21 cellular contexts compared by ENCODE assay signal in the genomic region with DNA sequence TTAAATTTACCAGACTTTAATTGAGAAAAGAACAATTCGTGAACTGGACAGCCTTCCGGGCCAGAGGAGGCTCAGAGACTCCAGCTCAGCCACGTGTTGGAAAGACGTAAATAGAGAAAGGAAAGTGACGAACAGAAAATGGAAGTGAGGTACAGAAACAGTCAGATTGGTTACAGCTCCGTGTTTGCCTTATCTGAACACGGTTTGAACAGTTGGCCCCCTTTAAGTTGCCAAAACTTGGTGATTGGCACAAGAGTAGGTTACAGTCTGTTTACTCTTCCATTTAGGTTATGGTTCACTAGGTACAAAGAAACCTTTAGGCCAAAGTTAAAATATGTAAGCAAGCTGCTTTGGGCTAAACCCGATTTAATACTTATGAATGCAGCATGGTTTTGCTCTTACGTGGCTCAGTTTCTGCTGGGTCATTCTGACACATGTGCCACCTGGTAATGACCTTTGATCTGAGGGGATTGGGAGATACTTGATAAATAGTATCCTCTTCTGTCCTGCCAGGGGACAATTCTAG.
DNase-seq lines count a peak whose midpoint lies in the region; ATAC-seq, FAIRE-seq and TF ChIP-seq lines count a peak whose summit lies in the region.
"Had no signal": no experiment of that assay in that cellular context is flagged by ENCODE, and none has a peak within 500 bp of the region (broad histone marks: within the 10 kb centered on the region; RNA-seq: fewer than 3 reads in every experiment).

No MANE protein-coding gene starts in this region.

- peak; percentile 80 for ATAC-seq in HG02678 (IDR thresholded peaks at IDR 0.05; ENCODE audit: unreplicated experiment)
- ATAC-seq in stimulated activated naive B cell treated with anti-CD40 and anti-IgM and Interleukin-4, amounts not matched to agents 10 μg/mL and 1 μg/mL and 100 μg/mL, for 72 hours (replicated peaks): peak; percentile 42 to 66
- ATAC-seq: gastroesophageal sphincter, mucosa of descending colon, pancreas, T-helper 17 cell, upper lobe of right lung had no signal

- TF ChIP-seq EP300 in esophagus muscularis mucosa (IDR thresholded peaks at IDR 0.05): no peak

- no peak for TF ChIP-seq CTCF in esophagus muscularis mucosa (IDR thresholded peaks at IDR 0.05)
- TF ChIP-seq CTCF in D721Med (IDR thresholded peaks at IDR 0.05; ENCODE audit: insufficient read depth, missing control alignments): no peak

- no peaks in the 10 kb centered on the region for H3K36me3 ChIP-seq in esophagus muscularis mucosa
- H3K36me3 ChIP-seq: breast epithelium, gastroesophageal sphincter, pancreas, upper lobe of right lung had no signal

- TF ChIP-seq POLR2A in esophagus muscularis mucosa (IDR thresholded peaks at IDR 0.05; ENCODE audit: low read depth): no peak

- DNase-seq in NCI-H2171 treated with DMSO at 0.1 percent for 48 hours (lab: John Stamatoyannopoulos, UW) (peak; percentile 37), NCI-H2171 (lab: John Stamatoyannopoulos, UW) (no peak), NCI-H460 (ENCODE audit: extremely low read depth, low read depth) (peak; percentile 46), esophagus muscularis mucosa (ENCODE audit: extremely low spot score) (no peak), A172 (ENCODE audit: low spot score) (no peak), D721Med (ENCODE audit: insufficient read length, low spot score) (no peak)
- no peak for DNase-seq in stimulated activated naive B cell treated with anti-CD40 and anti-IgM and Interleukin-4, amounts not matched to agents 10 μg/mL and 1 μg/mL and 100 μg/mL, for 72 hours
- DNase-seq: 8988T; activated CD4-positive, alpha-beta memory T cell treated with anti-CD3 and anti-CD28 coated beads, Interleukin-2, amount 10 ng/mL, durations not matched to agents 7 days and 5 days; activated naive CD4-positive, alpha-beta T cell treated with Interleukin-2 at 50 U/mL for 16 hours; immature natural killer cell; mucosa of descending colon; NCI-H1048; NCI-H510A; pancreas; T-helper 17 cell; upper lobe of right lung had no signal

- peaks cover 0 to under 1% of the 10 kb centered on the region in 2 donors for H3K36me3 Mint-ChIP-seq in stimulated activated naive B cell treated with anti-CD40 and anti-IgM and Interleukin-4, amounts not matched to agents 10 μg/mL and 1 μg/mL and 100 μg/mL, for 72 hours
- H3K36me3 Mint-ChIP-seq: immature natural killer cell had no signal

- H3K9me3 ChIP-seq in esophagus muscularis mucosa: peaks cover 0 to 8% (median 1%) of the 10 kb centered on the region in 4 donors
- H3K9me3 ChIP-seq: mucosa of descending colon, pancreas had no signal

- H3K4me3 ChIP-seq in esophagus muscularis mucosa: no peak overlapping the region
- H3K4me3 ChIP-seq: breast epithelium, gastroesophageal sphincter, mucosa of descending colon, pancreas, upper lobe of right lung had no signal

- H3K9me3 Mint-ChIP-seq in stimulated activated naive B cell treated with anti-CD40 and anti-IgM and Interleukin-4, amounts not matched to agents 10 μg/mL and 1 μg/mL and 100 μg/mL, for 72 hours: no peaks in the 10 kb centered on the region
- H3K9me3 Mint-ChIP-seq: activated CD4-positive, alpha-beta memory T cell treated with anti-CD3 and anti-CD28 coated beads, Interleukin-2, amount 10 ng/mL, durations not matched to agents 7 days and 5 days; immature natural killer cell had no signal

- H3K4me1 ChIP-seq in esophagus muscularis mucosa: no peaks in the 10 kb centered on the region
- H3K4me1 ChIP-seq: breast epithelium, gastroesophageal sphincter, pancreas, upper lobe of right lung had no signal

- 84% methylated on average over 9 of the region's 9 CpGs for WGBS in esophagus muscularis mucosa

- no peak overlapping the region for H3K4me3 Mint-ChIP-seq in stimulated activated naive B cell treated with anti-CD40 and anti-IgM and Interleukin-4, amounts not matched to agents 10 μg/mL and 1 μg/mL and 100 μg/mL, for 72 hours
- H3K4me3 Mint-ChIP-seq: activated CD4-positive, alpha-beta memory T cell treated with anti-CD3 and anti-CD28 coated beads, Interleukin-2, amount 10 ng/mL, durations not matched to agents 7 days and 5 days; T-helper 17 cell had no signal

- no peak overlapping the region for H3K27ac ChIP-seq in esophagus muscularis mucosa (replicated peaks in 1 of 4)
- H3K27ac ChIP-seq: breast epithelium, gastroesophageal sphincter, pancreas, upper lobe of right lung had no signal

- H3K27me3 ChIP-seq in esophagus muscularis mucosa: no peaks in the 10 kb centered on the region
- H3K27me3 ChIP-seq: breast epithelium, gastroesophageal sphincter, pancreas, upper lobe of right lung had no signal

- H3K4me1 Mint-ChIP-seq in stimulated activated naive B cell treated with anti-CD40 and anti-IgM and Interleukin-4, amounts not matched to agents 10 μg/mL and 1 μg/mL and 100 μg/mL, for 72 hours: peaks cover 0 to 4% of the 10 kb centered on the region in 2 donors
- H3K4me1 Mint-ChIP-seq: immature natural killer cell had no signal

- no peaks in the 10 kb centered on the region for H3K27me3 Mint-ChIP-seq in stimulated activated naive B cell treated with anti-CD40 and anti-IgM and Interleukin-4, amounts not matched to agents 10 μg/mL and 1 μg/mL and 100 μg/mL, for 72 hours
- H3K27me3 Mint-ChIP-seq: activated CD4-positive, alpha-beta memory T cell treated with anti-CD3 and anti-CD28 coated beads, Interleukin-2, amount 10 ng/mL, durations not matched to agents 7 days and 5 days; T-helper 17 cell had no signal

- FAIRE-seq in D721Med (lab: Jason Lieb, UNC): no peak
- FAIRE-seq: endometrium, pancreas had no signal

- H3K27ac Mint-ChIP-seq in stimulated activated naive B cell treated with anti-CD40 and anti-IgM and Interleukin-4, amounts not matched to agents 10 μg/mL and 1 μg/mL and 100 μg/mL, for 72 hours: peak overlapping the region; percentile 6
- H3K27ac Mint-ChIP-seq: activated CD4-positive, alpha-beta memory T cell treated with anti-CD3 and anti-CD28 coated beads, Interleukin-2, amount 10 ng/mL, durations not matched to agents 7 days and 5 days; immature natural killer cell; T-helper 17 cell had no signal

- intact Hi-C loops in esophagus muscularis mucosa (cut with DNase I): no loop called here

Comparison
In these comparisons a context has a peak if more than half of its experiments do, and no peak if none do; other contexts are left out.
1. DNase-seq: peak in NCI-H2171 treated with DMSO at 0.1 percent for 48 hours (single experiment) and NCI-H460 (single experiment); none in NCI-H2171 (single experiment), stimulated activated naive B cell treated with anti-CD40 and anti-IgM and Interleukin-4, amounts not matched to agents 10 μg/mL and 1 μg/mL and 100 μg/mL, for 72 hours (single experiment), esophagus muscularis mucosa (single experiment), A172 (single experiment) and D721Med (single experiment).